Comparison of ENCODE assay signal across 8 cellular contexts in genomic region chr12:55743967-55744931, GRCh38. TPM values are rescaled to one million over a fixed set of nuclear protein-coding genes. Genes with fewer than 3 reads are reported as not detected.
DNase-seq lines count a peak whose midpoint lies in the region; ATAC-seq and TF ChIP-seq lines count a peak whose summit lies in the region.

No MANE protein-coding gene starts in this region.

- no peak for TF ChIP-seq POLR2A in adrenal gland (IDR thresholded peaks at IDR 0.05)

- DNase-seq in BE2C (no peak), adrenal gland (peak in 2 of 7 donors; percentile 24 to 51), substantia nigra (lab: John Stamatoyannopoulos, UW) (peak in 8 of 49 donors; percentile 5 to 39 (median 22)), cerebellar cortex (ENCODE audit: low spot score) (no peak), SKM-1 treated with dmso at 0.1 percent for 144 hours (lab: John Stamatoyannopoulos, UW; ENCODE audit: unreplicated experiment) (no peak)

- TF ChIP-seq CTCF in BE2C (IDR thresholded peaks at IDR 0.05; ENCODE audit: low read depth, low read length) (no peak), adrenal gland (IDR thresholded peaks at IDR 0.05) (no peak)

- H3K36me3 ChIP-seq in BE2C (peaks cover 24% of the 10 kb centered on the region), adrenal gland (replicated peaks in 1 of 2) (no peaks in the 10 kb centered on the region)

- 11 to 13% (median 12%) methylated on average over 20 to 25 of the region's 25 CpGs for WGBS in adrenal gland, 4 donors

- intact Hi-C loops in adrenal gland (cut with DNase I) = loop anchor here (5.0 to 10.0 kb wide), 3 partner anchors 53 to 198 kb away; no protein-coding TSS in a partner anchor

- H3K9me3 ChIP-seq in BE2C = no peaks in the 10 kb centered on the region
- H3K9me3 ChIP-seq in adrenal gland (replicated peaks in 1 of 3) = no peaks in the 10 kb centered on the region

- H3K27ac ChIP-seq in adrenal gland = peak overlapping the region in 2 of 5 donors; percentile 47 to 88
- H3K27ac ChIP-seq in layer of hippocampus (ENCODE audit: low read depth, low read length) = peak overlapping the region; percentile 38
- peak overlapping the region; percentile 56 for H3K27ac ChIP-seq in substantia nigra (ENCODE audit: low read depth, low read length, poor library complexity, severe bottlenecking)

- H3K27me3 ChIP-seq in BE2C (no peaks in the 10 kb centered on the region), adrenal gland (no peaks in the 10 kb centered on the region), layer of hippocampus (ENCODE audit: control insufficient read depth, insufficient read depth, low read length) (no peaks in the 10 kb centered on the region)

- H3K4me3 ChIP-seq in BE2C (ENCODE audit: low read depth, low read length) (peak overlapping the region; percentile 96), adrenal gland (peak overlapping the region in 3 of 4 donors; percentile 11 to 48 (median 33))

- ATAC-seq in HG03175 (IDR thresholded peaks at IDR 0.05; ENCODE audit: unreplicated experiment) (peak; percentile 6), HG02970 (IDR thresholded peaks at IDR 0.05; ENCODE audit: low FRiP score, unreplicated experiment) (no peak)

- peaks cover 20% of the 10 kb centered on the region for H3K4me1 ChIP-seq in BE2C
- H3K4me1 ChIP-seq in adrenal gland (replicated peaks in 1 of 2) = peaks cover 8 to 15% of the 10 kb centered on the region in 2 donors

RNA-seq across cellular contexts. Expression of gene GDF11, which starts 1.3 kb away (rescaled TPM):
- polyA plus RNA-seq in BE2C (2012; ENCODE audit: insufficient read depth, insufficient read length, low read depth) = 111 TPM
- 1 to 10 TPM; 3.3 to 8.3 (median 7.1) TPM for total RNA-seq in adrenal gland
- polyA plus RNA-seq in adrenal gland = 1 to 10 TPM; 2.4 to 4.1 (median 3.8) TPM

RNA-seq across cellular contexts. Expression of gene CD63, which starts 15.4 kb away (rescaled TPM):
- polyA plus RNA-seq in BE2C (2012; ENCODE audit: insufficient read depth, insufficient read length, low read depth) = 1,347 TPM
- total RNA-seq in adrenal gland = 1,000 to 10,000 TPM in 6 of 8 donors, 100 to 1,000 TPM in 2; 796 to 1,954 (median 1,274) TPM
- 1,000 to 10,000 TPM; 1,798 to 2,350 (median 1,843) TPM for polyA plus RNA-seq in adrenal gland

RNA-seq across cellular contexts. Expression of gene RDH5, which starts 24.1 kb away (rescaled TPM):
- 2.2 TPM for polyA plus RNA-seq in BE2C (2012; ENCODE audit: insufficient read depth, insufficient read length, low read depth)
- 10 to 100 TPM in 1 of 8 donors, 1 to 10 TPM in 7; 1.9 to 25.7 (median 4.0) TPM for total RNA-seq in adrenal gland
- 10 to 100 TPM in 2 of 3 donors, 1 to 10 TPM in 1; 2.7 to 41.4 (median 32.7) TPM for polyA plus RNA-seq in adrenal gland

RNA-seq across cellular contexts. Expression of gene BLOC1S1, which starts 28.4 kb away (rescaled TPM):
- 146 TPM for polyA plus RNA-seq in BE2C (2012; ENCODE audit: insufficient read depth, insufficient read length, low read depth)
- total RNA-seq in adrenal gland = 100 to 1,000 TPM; 180 to 304 (median 220) TPM
- 1,000 to 10,000 TPM in 1 of 3 donors, 100 to 1,000 TPM in 2; 188 to 1,005 (median 657) TPM for polyA plus RNA-seq in adrenal gland

RNA-seq across cellular contexts. Expression of gene ITGA7, which starts 36.5 kb away (rescaled TPM):
- 3.1 TPM for polyA plus RNA-seq in BE2C (2012; ENCODE audit: insufficient read depth, insufficient read length, low read depth)
- 10 to 100 TPM in 5 of 8 donors, 1 to 10 TPM in 3; 5.7 to 19.7 (median 13.3) TPM for total RNA-seq in adrenal gland
- polyA plus RNA-seq in adrenal gland = 10 to 100 TPM in 2 of 3 donors, 1 to 10 TPM in 1; 9.3 to 77.1 (median 53.6) TPM
